ENCODE assay signal across 8 cellular contexts in the genomic region with DNA sequence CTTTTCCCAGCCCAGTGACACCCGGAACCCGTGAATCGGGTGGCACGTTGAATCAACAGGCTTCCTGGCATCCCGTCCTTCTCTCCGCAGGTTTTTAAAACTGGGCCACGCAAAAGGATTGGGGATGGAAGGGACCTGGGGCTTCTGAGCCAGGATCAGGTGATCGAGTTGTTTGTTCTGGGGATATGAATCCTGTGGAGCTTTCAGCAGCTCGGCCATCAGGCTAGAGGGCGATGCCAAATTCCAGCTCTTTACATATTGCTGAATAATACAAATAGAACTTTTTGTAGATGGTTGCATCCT. TPM values are rescaled to one million over a fixed set of nuclear protein-coding genes. Genes with fewer than 3 reads are reported as not detected.
DNase-seq lines count a peak whose midpoint lies in the region; ATAC-seq, FAIRE-seq and TF ChIP-seq lines count a peak whose summit lies in the region.

No MANE protein-coding gene starts in this region.

- H3K36me3 ChIP-seq in ES-I3 (ENCODE audit: insufficient read depth, low read length): peaks cover 20% of the 10 kb centered on the region
- peaks cover 48% of the 10 kb centered on the region for H3K36me3 ChIP-seq in OCI-LY1 (ENCODE audit: insufficient read depth, low read length)
- peaks cover 0 to 2% of the 10 kb centered on the region in 2 experiments for H3K36me3 ChIP-seq in endothelial cell of umbilical vein (ENCODE audit: control insufficient read depth in 2 of 2, extremely low read depth in 1 of 2, insufficient read depth in 2 of 2, low read length in 2 of 2)
- peaks cover 19 to 25% of the 10 kb centered on the region in 2 experiments for H3K36me3 ChIP-seq in trophoblast cell (ENCODE audit: control insufficient read depth in 1 of 2, insufficient read depth in 2 of 2, low read length in 2 of 2)

- no peaks in the 10 kb centered on the region for H3K9me1 ChIP-seq in endothelial cell of umbilical vein (replicated peaks; ENCODE audit: control insufficient read depth, extremely low read depth, insufficient read depth, low read length)

- H4K12ac ChIP-seq in trophoblast cell (ENCODE audit: low read depth, low read length): peak overlapping the region; percentile 84

- H3K4me3 ChIP-seq in OCI-LY1 (ENCODE audit: low read depth, low read length, poor library complexity, severe bottlenecking): peak overlapping the region; percentile 85
- H3K4me3 ChIP-seq in endothelial cell of umbilical vein (replicated peaks in 1 of 3; ENCODE audit: insufficient read depth in 1 of 3, low read depth in 1 of 3, low read length in 3 of 3): peak overlapping the region; percentile 75 to 95 (median 82)
- H3K4me3 ChIP-seq in trophoblast cell (ENCODE audit: low read depth, low read length): peak overlapping the region; percentile 98

- H4K20me1 ChIP-seq in OCI-LY1 (ENCODE audit: insufficient read depth, low read length): no peaks in the 10 kb centered on the region
- H4K20me1 ChIP-seq in endothelial cell of umbilical vein (replicated peaks; ENCODE audit: control insufficient read depth, extremely low read depth, insufficient read depth, low read length): no peaks in the 10 kb centered on the region

- H3K79me1 ChIP-seq in trophoblast cell (ENCODE audit: low read length): peaks cover 9% of the 10 kb centered on the region

- H3K9me3 ChIP-seq in ES-I3 (ENCODE audit: control insufficient read depth, insufficient read depth, low read length) (no peaks in the 10 kb centered on the region; the same call in 1 of the 2 replicates), OCI-LY1 (ENCODE audit: low read length) (peaks cover 3% of the 10 kb centered on the region; the same call in 1 of the 2 replicates), endothelial cell of umbilical vein (replicated peaks; ENCODE audit: control insufficient read depth, insufficient read depth, low read length) (no peaks in the 10 kb centered on the region), trophoblast cell (ENCODE audit: insufficient read depth, low read depth, low read length) (peaks cover 13% of the 10 kb centered on the region)

- no peak for DNase-seq in endothelial cell of umbilical vein (ENCODE audit: low read depth, low spot score)
- no peak for DNase-seq in trophoblast cell
- no peak for DNase-seq in ecto neural progenitor cell (ENCODE audit: low spot score)
- no peak for DNase-seq in epidermal melanocyte (ENCODE audit: insufficient read length, low spot score)
- DNase-seq in NCI-H187 (lab: John Stamatoyannopoulos, UW): no peak

- POLR2A ChIA-PET in endothelial cell of umbilical vein (lab: Charles Lee): interaction anchor here (0.7 kb wide), 1 partner anchor 15 kb away, joined by 3 read pairs; no protein-coding TSS in a partner anchor

- dilution Hi-C loops in endothelial cell of umbilical vein (cut with MboI; ENCODE audit: extremely low pct_ligation_motif_present, low sequenced_read_pairs): no loop called here

- H2AK5ac ChIP-seq in trophoblast cell (ENCODE audit: low read length): peak overlapping the region; percentile 78

- CTCF ChIA-PET in endothelial cell of umbilical vein (lab: Charles Lee): interaction anchor here (0.9 to 4.1 kb wide), 3 partner anchors 9 to 18 kb away, joined by 3 to 49 read pairs (median 13); partner anchors contain the start of gene BLTP2

- peak overlapping the region; percentile 99 for H3K14ac ChIP-seq in trophoblast cell (ENCODE audit: low read length)

- no peak for TF ChIP-seq CTCF in OCI-LY1 (IDR thresholded peaks at IDR 0.05; ENCODE audit: low read length)
- TF ChIP-seq CTCF in endothelial cell of umbilical vein (IDR thresholded peaks at IDR 0.05; ENCODE audit: extremely low read depth in 1 of 2, insufficient read depth in 1 of 2, low read depth in 1 of 2, low read length in 2 of 2): no peak

- no peak for FAIRE-seq in endothelial cell of umbilical vein (lab: Jason Lieb, UNC)

- peak overlapping the region; percentile 96 for H3K18ac ChIP-seq in trophoblast cell (ENCODE audit: low read length)

- peak overlapping the region; percentile 100 for H3K9ac ChIP-seq in ES-I3 (ENCODE audit: low read depth, low read length)
- peak overlapping the region; percentile 78 for H3K9ac ChIP-seq in OCI-LY1 (ENCODE audit: low read length)
- H3K9ac ChIP-seq in endothelial cell of umbilical vein (replicated peaks; ENCODE audit: extremely low read depth, insufficient read depth, low read length): peak overlapping the region; percentile 97
- H3K9ac ChIP-seq in trophoblast cell (ENCODE audit: low read length): peak overlapping the region; percentile 92

- peak overlapping the region; percentile 99 for H4K8ac ChIP-seq in trophoblast cell (ENCODE audit: low read depth, low read length)

- H3K27me3 ChIP-seq in OCI-LY1 (ENCODE audit: insufficient read depth, low read length): no peaks in the 10 kb centered on the region
- no peaks in the 10 kb centered on the region for H3K27me3 ChIP-seq in endothelial cell of umbilical vein (ENCODE audit: control insufficient read depth in 2 of 2, insufficient read depth in 2 of 2, low read length in 2 of 2)
- no peaks in the 10 kb centered on the region for H3K27me3 ChIP-seq in trophoblast cell (ENCODE audit: insufficient read depth, low read length)

- H3K79me2 ChIP-seq in OCI-LY1 (ENCODE audit: insufficient read depth, low read length) (peaks cover 54% of the 10 kb centered on the region), endothelial cell of umbilical vein (ENCODE audit: control insufficient read depth, insufficient read depth, low read length) (peaks cover 71% of the 10 kb centered on the region), trophoblast cell (ENCODE audit: control insufficient read depth, insufficient read depth, low read length, poor library complexity) (peaks cover 10% of the 10 kb centered on the region)

- no peaks in the 10 kb centered on the region for H3F3A ChIP-seq in OCI-LY1 (ENCODE audit: insufficient read depth, low read length)

- peak overlapping the region; percentile 95 for H3K4me2 ChIP-seq in OCI-LY1 (ENCODE audit: low read length)
- H3K4me2 ChIP-seq in endothelial cell of umbilical vein (ENCODE audit: insufficient read depth, low read length): peak overlapping the region; percentile 93
- H3K4me2 ChIP-seq in trophoblast cell (ENCODE audit: low read length): peak overlapping the region; percentile 87

- H3K9me2 ChIP-seq in OCI-LY1 (ENCODE audit: low read depth, low read length): no peaks in the 10 kb centered on the region

- no peak for ATAC-seq in HG03457 (IDR thresholded peaks at IDR 0.05; ENCODE audit: unreplicated experiment)

- peaks cover 6% of the 10 kb centered on the region for H3K4me1 ChIP-seq in ES-I3 (ENCODE audit: insufficient read depth, low read length)
- H3K4me1 ChIP-seq in OCI-LY1 (ENCODE audit: insufficient read depth, low read length, severe bottlenecking): peaks cover 35% of the 10 kb centered on the region
- H3K4me1 ChIP-seq in endothelial cell of umbilical vein (ENCODE audit: control insufficient read depth, extremely low read depth, insufficient read depth, low read length): peaks cover 8% of the 10 kb centered on the region
- H3K4me1 ChIP-seq in trophoblast cell (ENCODE audit: control insufficient read depth in 1 of 2, insufficient read depth in 2 of 2, low read length in 2 of 2): peaks cover 0 to 2% of the 10 kb centered on the region in 2 experiments

- TSS peak; percentile 37 for BruUV-seq in endothelial cell of umbilical vein (replicated peaks; lab: Mats Ljungman, UMichigan)

- H3K27ac ChIP-seq in OCI-LY1 (ENCODE audit: low read depth, low read length, poor library complexity, severe bottlenecking) (peak overlapping the region; percentile 88), endothelial cell of umbilical vein (ENCODE audit: insufficient read depth, low read depth, low read length) (peak overlapping the region; percentile 79), trophoblast cell (ENCODE audit: low read depth, low read length) (peak overlapping the region; percentile 92)

- peak overlapping the region; percentile 16 for H2BK12ac ChIP-seq in trophoblast cell (ENCODE audit: low read length)

- H2BK120ac ChIP-seq in trophoblast cell (ENCODE audit: insufficient read depth, low read length, poor library complexity): peak overlapping the region; percentile 89

- intact Hi-C loops in endothelial cell of umbilical vein (cut with micrococcal nuclease): loop anchor here (2.0 to 5.0 kb wide), 2 partner anchors 16 to 50 kb away; partner anchors contain the start of gene PROCA1

- peak overlapping the region; percentile 94 for H3K4ac ChIP-seq in trophoblast cell (ENCODE audit: low read depth, low read length)

- H2AFZ ChIP-seq in OCI-LY1 (ENCODE audit: low read length) (no peak overlapping the region), endothelial cell of umbilical vein (ENCODE audit: low read depth, low read length) (peak overlapping the region; percentile 85), trophoblast cell (ENCODE audit: insufficient read depth, low read length, poor library complexity) (peak overlapping the region; percentile 88)

- H4K91ac ChIP-seq in trophoblast cell (ENCODE audit: low read depth, low read length): peak overlapping the region; percentile 94

- peak overlapping the region; percentile 95 for H2BK5ac ChIP-seq in trophoblast cell (ENCODE audit: low read depth, low read length, poor library complexity)

- TF ChIP-seq POLR2A in endothelial cell of umbilical vein (IDR thresholded peaks at IDR 0.05; ENCODE audit: low read depth, low read length): no peak

- no peak overlapping the region for H3K23ac ChIP-seq in trophoblast cell (ENCODE audit: low read length)

- no CpG with 5 or more reads among the region's 10 CpGs for WGBS in trophoblast cell (ENCODE audit: extremely low coverage, insufficient coverage, insufficient read length)

RNA-seq across cellular contexts. Expression of gene SUPT6H, which starts 0.5 kb away (rescaled TPM):
- total RNA-seq in endothelial cell of umbilical vein: 70.4 and 79.2 TPM in 2 replicates
- polyA plus RNA-seq in endothelial cell of umbilical vein: 33.9 and 34.9 TPM in 2 replicates
- 27.0 and 30.2 TPM in 2 replicates for polyA plus RNA-seq in endothelial cell of umbilical vein (2011; cell fraction: cytosol; rRNA removed)
- polyA plus RNA-seq in endothelial cell of umbilical vein (2011; cell fraction: nucleus; rRNA removed): 75.8 and 84.3 TPM in 2 replicates
- polyA plus RNA-seq in endothelial cell of umbilical vein (2012): 52.7 and 64.6 TPM in 2 replicates
- polyA minus RNA-seq in endothelial cell of umbilical vein: 111 TPM in 2 replicates
- polyA minus RNA-seq in endothelial cell of umbilical vein (2011; cell fraction: cytosol; rRNA and poly(A)+ RNA removed): 29.0 TPM
- 86.1 and 93.8 TPM in 2 replicates for polyA minus RNA-seq in endothelial cell of umbilical vein (2011; cell fraction: nucleus; rRNA and poly(A)+ RNA removed)
- polyA plus RNA-seq in trophoblast cell (2013): 51.2 and 51.7 TPM in 2 replicates

RNA-seq across cellular contexts. Expression of gene SDF2, which starts 0.8 kb away (rescaled TPM):
- total RNA-seq in endothelial cell of umbilical vein: 52.6 and 56.4 TPM in 2 replicates
- polyA plus RNA-seq in endothelial cell of umbilical vein: 77.9 and 101 TPM in 2 replicates
- polyA plus RNA-seq in endothelial cell of umbilical vein (2011; cell fraction: cytosol; rRNA removed): 79.2 and 80.6 TPM in 2 replicates
- polyA plus RNA-seq in endothelial cell of umbilical vein (2011; cell fraction: nucleus; rRNA removed): 40.3 and 45.9 TPM in 2 replicates
- 65.7 and 73.0 TPM in 2 replicates for polyA plus RNA-seq in endothelial cell of umbilical vein (2012)
- polyA minus RNA-seq in endothelial cell of umbilical vein: 69.6 and 83.0 TPM in 2 replicates
- polyA minus RNA-seq in endothelial cell of umbilical vein (2011; cell fraction: cytosol; rRNA and poly(A)+ RNA removed): 15.7 TPM
- 12.6 and 18.6 TPM in 2 replicates for polyA minus RNA-seq in endothelial cell of umbilical vein (2011; cell fraction: nucleus; rRNA and poly(A)+ RNA removed)
- polyA plus RNA-seq in trophoblast cell (2013): 80.9 and 82.7 TPM in 2 replicates

RNA-seq across cellular contexts. Expression of gene BLTP2, which starts 17.5 kb away (rescaled TPM):
- 164 and 165 TPM in 2 replicates for total RNA-seq in endothelial cell of umbilical vein
- 91.4 and 119 TPM in 2 replicates for polyA plus RNA-seq in endothelial cell of umbilical vein
- polyA plus RNA-seq in endothelial cell of umbilical vein (2011; cell fraction: cytosol; rRNA removed): 69.9 and 79.5 TPM in 2 replicates
- polyA plus RNA-seq in endothelial cell of umbilical vein (2011; cell fraction: nucleus; rRNA removed): 207 and 249 TPM in 2 replicates
- polyA plus RNA-seq in endothelial cell of umbilical vein (2012): 95.1 and 111 TPM in 2 replicates
- 522 and 694 TPM in 2 replicates for polyA minus RNA-seq in endothelial cell of umbilical vein
- 116 TPM for polyA minus RNA-seq in endothelial cell of umbilical vein (2011; cell fraction: cytosol; rRNA and poly(A)+ RNA removed)
- polyA minus RNA-seq in endothelial cell of umbilical vein (2011; cell fraction: nucleus; rRNA and poly(A)+ RNA removed): 142 and 241 TPM in 2 replicates
- polyA plus RNA-seq in trophoblast cell (2013): 79.4 and 79.9 TPM in 2 replicates

RNA-seq across cellular contexts. Expression of gene RSKR, which starts 48.5 kb away (rescaled TPM):
- total RNA-seq in endothelial cell of umbilical vein: 19.9 and 20.1 TPM in 2 replicates
- 10.0 and 10.5 TPM in 2 replicates for polyA plus RNA-seq in endothelial cell of umbilical vein
- 2.1 and 2.8 TPM in 2 replicates for polyA plus RNA-seq in endothelial cell of umbilical vein (2011; cell fraction: cytosol; rRNA removed)
- 53.6 and 61.0 TPM in 2 replicates for polyA plus RNA-seq in endothelial cell of umbilical vein (2011; cell fraction: nucleus; rRNA removed)
- polyA plus RNA-seq in endothelial cell of umbilical vein (2012): 5.0 and 6.4 TPM in 2 replicates
- 25.3 and 27.0 TPM in 2 replicates for polyA minus RNA-seq in endothelial cell of umbilical vein
- polyA minus RNA-seq in endothelial cell of umbilical vein (2011; cell fraction: cytosol; rRNA and poly(A)+ RNA removed): 3.4 TPM
- polyA minus RNA-seq in endothelial cell of umbilical vein (2011; cell fraction: nucleus; rRNA and poly(A)+ RNA removed): 22.2 and 42.3 TPM in 2 replicates
- polyA plus RNA-seq in trophoblast cell (2013): 4.4 and 4.6 TPM in 2 replicates

RNA-seq across cellular contexts. Expression of gene PROCA1, which starts 49.2 kb away (rescaled TPM):
- 2.1 and 2.6 TPM in 2 replicates for total RNA-seq in endothelial cell of umbilical vein
- 2.0 and 2.1 TPM in 2 replicates for polyA plus RNA-seq in endothelial cell of umbilical vein
- polyA plus RNA-seq in endothelial cell of umbilical vein (2011; cell fraction: cytosol; rRNA removed): 0.65 and 1.5 TPM in 2 replicates
- polyA plus RNA-seq in endothelial cell of umbilical vein (2011; cell fraction: nucleus; rRNA removed): 8.1 and 10.7 TPM in 2 replicates
- polyA plus RNA-seq in endothelial cell of umbilical vein (2012): 1.0 and 1.2 TPM in 2 replicates
- 1.2 and 3.5 TPM in 2 replicates for polyA minus RNA-seq in endothelial cell of umbilical vein
- polyA minus RNA-seq in endothelial cell of umbilical vein (2011; cell fraction: cytosol; rRNA and poly(A)+ RNA removed): 1.4 TPM
- polyA minus RNA-seq in endothelial cell of umbilical vein (2011; cell fraction: nucleus; rRNA and poly(A)+ RNA removed): 1.1 and 2.9 TPM in 2 replicates
- 5.4 and 5.7 TPM in 2 replicates for polyA plus RNA-seq in trophoblast cell (2013)
